In genomic region chr2:37641582-37642111, GRCh38 we compare ENCODE assay signal across 15 cellular contexts. TPM values are rescaled to one million over a fixed set of nuclear protein-coding genes. Genes with fewer than 3 reads are reported as not detected.
DNase-seq lines count a peak whose midpoint lies in the region; ATAC-seq and TF ChIP-seq lines count a peak whose summit lies in the region.
"Had no signal": no experiment of that assay in that cellular context is flagged by ENCODE, and none has a peak within 500 bp of the region (broad histone marks: within the 10 kb centered on the region; RNA-seq: fewer than 3 reads in every experiment).

No MANE protein-coding gene starts in this region.

- intact Hi-C loops in activated CD8-positive, alpha-beta T cell treated with anti-CD3 and anti-CD28 coated beads for 36 hours (cut with micrococcal nuclease): no loop called here

- H3K4me1 Mint-ChIP-seq in activated CD8-positive, alpha-beta T cell treated with anti-CD3 and anti-CD28 coated beads for 36 hours (ENCODE audit: low read depth): peaks cover 70% of the 10 kb centered on the region
- H3K4me1 Mint-ChIP-seq in activated CD8-positive, alpha-beta T cell treated with anti-CD3 and anti-CD28 coated beads, Interleukin-2, amount 10 ng/mL, durations not matched to agents 7 days and 5 days (ENCODE audit: low read depth): peaks cover 37% of the 10 kb centered on the region
- H3K4me1 Mint-ChIP-seq in glutamatergic neuron (ENCODE audit: low read depth, unreplicated experiment): peaks cover 4% of the 10 kb centered on the region

- H3K27me3 Mint-ChIP-seq in activated CD8-positive, alpha-beta T cell treated with anti-CD3 and anti-CD28 coated beads for 36 hours: no peaks in the 10 kb centered on the region
- no peaks in the 10 kb centered on the region for H3K27me3 Mint-ChIP-seq in activated CD8-positive, alpha-beta T cell treated with anti-CD3 and anti-CD28 coated beads, Interleukin-2, amount 10 ng/mL, durations not matched to agents 7 days and 5 days (ENCODE audit: low read depth)
- no peaks in the 10 kb centered on the region for H3K27me3 Mint-ChIP-seq in glutamatergic neuron (ENCODE audit: unreplicated experiment)

- POLR2A ChIA-PET in activated CD8-positive, alpha-beta T cell treated with anti-CD3 and anti-CD28 coated beads for 36 hours (lab: Charles Lee): interaction anchor here (1.7 kb wide), 1 partner anchor 18 kb away, joined by 6 read pairs; no protein-coding TSS in a partner anchor
- POLR2A ChIA-PET in activated CD8-positive, alpha-beta T cell treated with anti-CD3 and anti-CD28 coated beads, Interleukin-2, amount 10 ng/mL, durations not matched to agents 7 days and 5 days (lab: Charles Lee): no interaction called here

- no peak for ATAC-seq in activated CD8-positive, alpha-beta T cell treated with anti-CD3 and anti-CD28 coated beads for 36 hours
- no peak for ATAC-seq in activated CD8-positive, alpha-beta T cell treated with anti-CD3 and anti-CD28 coated beads, Interleukin-2, amount 10 ng/mL, durations not matched to agents 7 days and 5 days
- ATAC-seq: esophagus mucosa had no signal

- peak overlapping the region; percentile 85 for H3K27ac Mint-ChIP-seq in activated CD8-positive, alpha-beta T cell treated with anti-CD3 and anti-CD28 coated beads for 36 hours
- no peak overlapping the region for H3K27ac Mint-ChIP-seq in activated CD8-positive, alpha-beta T cell treated with anti-CD3 and anti-CD28 coated beads, Interleukin-2, amount 10 ng/mL, durations not matched to agents 7 days and 5 days
- no peak overlapping the region for H3K27ac Mint-ChIP-seq in glutamatergic neuron (ENCODE audit: unreplicated experiment)

- DNase-seq in activated CD8-positive, alpha-beta T cell treated with anti-CD3 and anti-CD28 coated beads for 36 hours: no peak
- DNase-seq in activated CD8-positive, alpha-beta T cell treated with anti-CD3 and anti-CD28 coated beads, Interleukin-2, amount 10 ng/mL, durations not matched to agents 7 days and 5 days: no peak
- peak; percentile 72 for DNase-seq in SHP77 treated with DMSO at 0.1 percent for 48 hours (lab: John Stamatoyannopoulos, UW)
- DNase-seq in fibroblast of the aortic adventitia (ENCODE audit: low read depth): peak; percentile 70
- DNase-seq in NCI-H2227 treated with DMSO at 0.1 percent for 48 hours (lab: John Stamatoyannopoulos, UW): no peak
- no peak for DNase-seq in NCI-H1694 treated with DMSO at 0.1 percent for 48 hours (lab: John Stamatoyannopoulos, UW)
- no peak for DNase-seq in glutamatergic neuron
- no peak for DNase-seq in NCI-H187 (lab: John Stamatoyannopoulos, UW)
- DNase-seq: activated CD4-positive, alpha-beta T cell treated with anti-CD3 and anti-CD28 coated beads for 1 hour; activated gamma-delta T cell treated with Interleukin-2 at 50 U/mL for 16 hours; cerebellar nuclear complex; naive B cell; upper lobe of left lung had no signal

- CTCF ChIA-PET in activated CD8-positive, alpha-beta T cell treated with anti-CD3 and anti-CD28 coated beads for 36 hours (lab: Charles Lee): no interaction called here
- CTCF ChIA-PET in activated CD8-positive, alpha-beta T cell treated with anti-CD3 and anti-CD28 coated beads, Interleukin-2, amount 10 ng/mL, durations not matched to agents 7 days and 5 days (lab: Charles Lee): interaction anchor here (0.7 kb wide), 1 partner anchor 42 kb away, joined by 3 read pairs; no protein-coding TSS in a partner anchor

- H3K9me3 Mint-ChIP-seq in activated CD8-positive, alpha-beta T cell treated with anti-CD3 and anti-CD28 coated beads for 36 hours: peaks cover 4% of the 10 kb centered on the region
- H3K9me3 Mint-ChIP-seq in activated CD8-positive, alpha-beta T cell treated with anti-CD3 and anti-CD28 coated beads, Interleukin-2, amount 10 ng/mL, durations not matched to agents 7 days and 5 days (ENCODE audit: insufficient read depth): peaks cover 9% of the 10 kb centered on the region
- no peaks in the 10 kb centered on the region for H3K9me3 Mint-ChIP-seq in glutamatergic neuron (ENCODE audit: unreplicated experiment)
- H3K9me3 Mint-ChIP-seq: naive B cell had no signal

- no peak for TF ChIP-seq CTCF in activated CD8-positive, alpha-beta T cell treated with anti-CD3 and anti-CD28 coated beads for 36 hours (IDR thresholded peaks at IDR 0.05)
- TF ChIP-seq CTCF in fibroblast of the aortic adventitia (IDR thresholded peaks at IDR 0.05; ENCODE audit: insufficient read depth, low read length): no peak
- TF ChIP-seq CTCF in glutamatergic neuron (IDR thresholded peaks at IDR 0.05; ENCODE audit: partially characterized antibody, unreplicated experiment): no peak

- no peak overlapping the region for H3K4me3 Mint-ChIP-seq in activated CD8-positive, alpha-beta T cell treated with anti-CD3 and anti-CD28 coated beads for 36 hours
- no peak overlapping the region for H3K4me3 Mint-ChIP-seq in activated CD8-positive, alpha-beta T cell treated with anti-CD3 and anti-CD28 coated beads, Interleukin-2, amount 10 ng/mL, durations not matched to agents 7 days and 5 days
- H3K4me3 Mint-ChIP-seq in glutamatergic neuron (ENCODE audit: unreplicated experiment): no peak overlapping the region
- H3K4me3 Mint-ChIP-seq: naive B cell had no signal

- peaks cover 60% of the 10 kb centered on the region for H3K36me3 Mint-ChIP-seq in activated CD8-positive, alpha-beta T cell treated with anti-CD3 and anti-CD28 coated beads for 36 hours (ENCODE audit: low read depth)
- peaks cover 58% of the 10 kb centered on the region for H3K36me3 Mint-ChIP-seq in activated CD8-positive, alpha-beta T cell treated with anti-CD3 and anti-CD28 coated beads, Interleukin-2, amount 10 ng/mL, durations not matched to agents 7 days and 5 days (ENCODE audit: low read depth)
- H3K36me3 Mint-ChIP-seq in glutamatergic neuron (ENCODE audit: unreplicated experiment): peaks cover 4% of the 10 kb centered on the region

- no peak overlapping the region for H3K4me3 ChIP-seq in fibroblast of the aortic adventitia (ENCODE audit: low read depth, low read length)
- H3K4me3 ChIP-seq: SK-N-MC, upper lobe of left lung had no signal

RNA-seq across cellular contexts. Expression of gene CDC42EP3, which starts 29.8 kb away (rescaled TPM):
- total RNA-seq in activated CD8-positive, alpha-beta T cell treated with anti-CD3 and anti-CD28 coated beads for 36 hours: 10 to 100 TPM; 18.8 to 22.6 TPM
- 10 to 100 TPM; 30.1 to 33.2 TPM for total RNA-seq in activated CD8-positive, alpha-beta T cell treated with anti-CD3 and anti-CD28 coated beads, Interleukin-2, amount 10 ng/mL, durations not matched to agents 7 days and 5 days
- total RNA-seq in fibroblast of the aortic adventitia (ENCODE audit: low replicate concordance) (30.5 and 34.7 TPM in 2 replicates), glutamatergic neuron (ENCODE audit: unreplicated experiment) (32.9 TPM)

Comparison
In these comparisons a context has a peak if more than half of its experiments do, and no peak if none do; other contexts are left out.
1. DNase-seq: peak in SHP77 treated with DMSO at 0.1 percent for 48 hours (single experiment) and fibroblast of the aortic adventitia (single experiment); none in activated CD8-positive, alpha-beta T cell treated with anti-CD3 and anti-CD28 coated beads for 36 hours (single experiment), activated CD8-positive, alpha-beta T cell treated with anti-CD3 and anti-CD28 coated beads, Interleukin-2, amount 10 ng/mL, durations not matched to agents 7 days and 5 days (single experiment), NCI-H2227 treated with DMSO at 0.1 percent for 48 hours (single experiment), NCI-H1694 treated with DMSO at 0.1 percent for 48 hours (single experiment), glutamatergic neuron (single experiment) and NCI-H187 (0 of 2).